Comparison of ENCODE assay signal across 8 cellular contexts in genomic region chr1:43002766-43003165, GRCh38.
"Had no signal": no experiment of that assay in that cellular context is flagged by ENCODE, and none has a peak within 500 bp of the region (broad histone marks: within the 10 kb centered on the region; RNA-seq: fewer than 3 reads in every experiment).

No MANE protein-coding gene starts in this region.

- DNase-seq: GM23248, GOT3, H9, HCEC 1CT, IMR-90, KBM-7 had no signal

- H3K9ac ChIP-seq: GM23248 had no signal

- H2AFZ ChIP-seq: GM23248 had no signal

- FAIRE-seq: H54, HTR-8/SVneo had no signal

- H3K27ac ChIP-seq: GM23248 had no signal

- H3K4me3 ChIP-seq: GM23248 had no signal

- H3K4me3 Mint-ChIP-seq: H9 had no signal

- H3K27ac Mint-ChIP-seq: H9 had no signal
